12 cellular contexts compared by ENCODE assay signal in the genomic region with DNA sequence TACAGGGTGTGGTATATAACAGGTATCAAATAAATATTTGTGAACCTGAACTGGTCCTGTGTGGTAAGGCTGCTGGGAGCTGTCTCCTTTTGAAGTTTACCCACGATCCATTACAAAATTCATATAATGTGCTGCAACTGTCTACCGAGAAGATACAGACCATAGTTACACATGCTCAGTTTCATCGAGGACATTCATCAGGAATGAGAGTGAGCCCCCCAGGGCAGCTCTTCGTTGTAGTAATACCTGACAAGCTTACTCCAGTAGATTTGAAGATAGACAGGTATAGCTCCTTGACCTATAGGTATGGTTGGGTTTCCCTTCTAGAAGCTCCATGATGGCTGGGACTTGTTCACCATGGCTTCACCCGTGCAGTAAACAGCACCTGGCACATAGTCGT. TPM values are rescaled to one million over a fixed set of nuclear protein-coding genes. Genes with fewer than 3 reads are reported as not detected.
DNase-seq lines count a peak whose midpoint lies in the region; ATAC-seq and TF ChIP-seq lines count a peak whose summit lies in the region.
"Had no signal": no experiment of that assay in that cellular context is flagged by ENCODE, and none has a peak within 500 bp of the region (broad histone marks: within the 10 kb centered on the region; RNA-seq: fewer than 3 reads in every experiment).

No MANE protein-coding gene starts in this region.

- H3K27ac ChIP-seq in esophagus squamous epithelium: peak overlapping the region in 3 of 4 donors; percentile 61 to 86 (median 69)

- 87 to 93% methylated on average over 5 to 6 of the region's 6 CpGs for WGBS in esophagus squamous epithelium, 2 donors

- peak overlapping the region; percentile 51 for H3K4me3 Mint-ChIP-seq in activated CD4-positive, alpha-beta T cell treated with anti-CD3 and anti-CD28 coated beads for 36 hours
- H3K4me3 Mint-ChIP-seq in T-cell: peak overlapping the region; percentile 4 to 68 (median 50)
- peak overlapping the region; percentile 43 to 68 for H3K4me3 Mint-ChIP-seq in stimulated activated naive B cell treated with anti-CD40 and anti-IgM and Interleukin-4, amounts not matched to agents 10 μg/mL and 1 μg/mL and 100 μg/mL, for 72 hours
- H3K4me3 Mint-ChIP-seq: WTC11 had no signal

- intact Hi-C loops in activated CD4-positive, alpha-beta T cell treated with anti-CD3 and anti-CD28 coated beads for 36 hours (cut with DNase I, micrococcal nuclease): loop anchor here (1.0 to 10.0 kb wide), 9 partner anchors 13 to 1049 kb away; a partner anchor contains a TSS
- intact Hi-C loops in esophagus squamous epithelium (cut with DNase I): no loop called here

- POLR2A ChIA-PET in activated CD4-positive, alpha-beta T cell treated with anti-CD3 and anti-CD28 coated beads for 36 hours (lab: Charles Lee): interaction anchor here (1.4 kb wide), 1 partner anchor 10 kb away, joined by 17 read pairs; no protein-coding TSS in a partner anchor
- POLR2A ChIA-PET in T-cell (lab: Charles Lee): interaction anchor here in 1 of 2 donors (0.5 to 0.7 kb wide), 3 partner anchors 9 to 177 kb away, joined by 3 read pairs; a partner anchor contains a TSS

- CTCF ChIA-PET in activated CD4-positive, alpha-beta T cell treated with anti-CD3 and anti-CD28 coated beads for 36 hours (lab: Charles Lee): interaction anchor here (1.2 to 1.4 kb wide), 3 partner anchors 8 to 210 kb away, joined by 3 read pairs; no protein-coding TSS in a partner anchor
- CTCF ChIA-PET in T-cell (lab: Charles Lee): interaction anchor here (0.6 to 1.3 kb wide), 2 partner anchors 26 to 586 kb away, joined by 3 to 4 read pairs; a partner anchor contains a TSS

- no peak for ATAC-seq in activated CD4-positive, alpha-beta T cell treated with anti-CD3 and anti-CD28 coated beads for 36 hours
- ATAC-seq in T-cell (replicated peaks in 1 of 4) (no peak), HG03139 (IDR thresholded peaks at IDR 0.05; ENCODE audit: unreplicated experiment) (no peak), GM18873 (IDR thresholded peaks at IDR 0.05; ENCODE audit: low FRiP score, unreplicated experiment) (no peak)
- no peak for ATAC-seq in stimulated activated naive B cell treated with anti-CD40 and anti-IgM and Interleukin-4, amounts not matched to agents 10 μg/mL and 1 μg/mL and 100 μg/mL, for 72 hours (replicated peaks)
- ATAC-seq: SK-N-SH treated with all-trans-retinoic acid at 6 μM for 48 hours had no signal

- DNase-seq in activated CD4-positive, alpha-beta T cell treated with anti-CD3 and anti-CD28 coated beads for 36 hours: no peak
- DNase-seq in activated CD4-positive, alpha-beta T cell treated with anti-CD3 and anti-CD28 coated beads for 1 hour: no peak
- DNase-seq in T-cell: no peak
- no peak for DNase-seq in esophagus squamous epithelium (lab: John Stamatoyannopoulos, UW)
- DNase-seq in stimulated activated naive B cell treated with anti-CD40 and anti-IgM and Interleukin-4, amounts not matched to agents 10 μg/mL and 1 μg/mL and 100 μg/mL, for 72 hours: no peak
- no peak for DNase-seq in GM13976 (ENCODE audit: low spot score)
- DNase-seq: DMS 273 treated with DMSO at 0.1 percent for 48 hours, foreskin fibroblast had no signal

- no peaks in the 10 kb centered on the region for H3K27me3 ChIP-seq in esophagus squamous epithelium

- H3K4me3 ChIP-seq in esophagus squamous epithelium: no peak overlapping the region

- H3K4me1 ChIP-seq in esophagus squamous epithelium: peaks cover 0 to 33% (median 4%) of the 10 kb centered on the region in 3 donors

- no peaks in the 10 kb centered on the region for H3K9me3 ChIP-seq in esophagus squamous epithelium

- peak overlapping the region; percentile 89 for H3K27ac Mint-ChIP-seq in activated CD4-positive, alpha-beta T cell treated with anti-CD3 and anti-CD28 coated beads for 36 hours
- peak overlapping the region; percentile 85 to 89 for H3K27ac Mint-ChIP-seq in T-cell
- peak overlapping the region; percentile 77 for H3K27ac Mint-ChIP-seq in stimulated activated naive B cell treated with anti-CD40 and anti-IgM and Interleukin-4, amounts not matched to agents 10 μg/mL and 1 μg/mL and 100 μg/mL, for 72 hours

- no peak for TF ChIP-seq CTCF in esophagus squamous epithelium (IDR thresholded peaks at IDR 0.05)
- TF ChIP-seq CTCF in GM13976 (IDR thresholded peaks at IDR 0.05; ENCODE audit: borderline replicate concordance, control extremely low read depth, extremely low read depth, insufficient read depth, missing control alignments): no peak

- H3K27me3 Mint-ChIP-seq in activated CD4-positive, alpha-beta T cell treated with anti-CD3 and anti-CD28 coated beads for 36 hours: peaks cover 8% of the 10 kb centered on the region
- no peaks in the 10 kb centered on the region for H3K27me3 Mint-ChIP-seq in T-cell
- no peaks in the 10 kb centered on the region for H3K27me3 Mint-ChIP-seq in stimulated activated naive B cell treated with anti-CD40 and anti-IgM and Interleukin-4, amounts not matched to agents 10 μg/mL and 1 μg/mL and 100 μg/mL, for 72 hours

- peaks cover 41% of the 10 kb centered on the region for H3K4me1 Mint-ChIP-seq in activated CD4-positive, alpha-beta T cell treated with anti-CD3 and anti-CD28 coated beads for 36 hours
- H3K4me1 Mint-ChIP-seq in T-cell: peaks cover 41 to 54% (median 49%) of the 10 kb centered on the region in 3 donors
- H3K4me1 Mint-ChIP-seq in stimulated activated naive B cell treated with anti-CD40 and anti-IgM and Interleukin-4, amounts not matched to agents 10 μg/mL and 1 μg/mL and 100 μg/mL, for 72 hours: peaks cover 26 to 42% of the 10 kb centered on the region in 2 donors

- H3K36me3 Mint-ChIP-seq in activated CD4-positive, alpha-beta T cell treated with anti-CD3 and anti-CD28 coated beads for 36 hours (ENCODE audit: low read depth): peaks cover 44% of the 10 kb centered on the region
- peaks cover 50% of the 10 kb centered on the region for H3K36me3 Mint-ChIP-seq in T-cell
- H3K36me3 Mint-ChIP-seq in stimulated activated naive B cell treated with anti-CD40 and anti-IgM and Interleukin-4, amounts not matched to agents 10 μg/mL and 1 μg/mL and 100 μg/mL, for 72 hours: peaks cover 13 to 24% of the 10 kb centered on the region in 2 donors
- H3K36me3 Mint-ChIP-seq: WTC11 had no signal

- in situ Hi-C loops in GM13976 (cut with MboI; ENCODE audit: low sequenced_read_pairs, unreplicated experiment): no loop called here

- peaks cover 0 to 12% (median 0%) of the 10 kb centered on the region in 3 donors for H3K36me3 ChIP-seq in esophagus squamous epithelium

- no peaks in the 10 kb centered on the region for H3K9me3 Mint-ChIP-seq in activated CD4-positive, alpha-beta T cell treated with anti-CD3 and anti-CD28 coated beads for 36 hours (ENCODE audit: low read depth)
- no peaks in the 10 kb centered on the region for H3K9me3 Mint-ChIP-seq in T-cell
- H3K9me3 Mint-ChIP-seq in stimulated activated naive B cell treated with anti-CD40 and anti-IgM and Interleukin-4, amounts not matched to agents 10 μg/mL and 1 μg/mL and 100 μg/mL, for 72 hours: peaks cover 1 to 3% of the 10 kb centered on the region in 2 donors
- H3K9me3 Mint-ChIP-seq: WTC11 had no signal

- no peak for TF ChIP-seq POLR2A in esophagus squamous epithelium (IDR thresholded peaks at IDR 0.05)

RNA-seq across cellular contexts. Expression of a gene that starts 25.7 kb away (rescaled TPM):
- total RNA-seq in activated CD4-positive, alpha-beta T cell treated with anti-CD3 and anti-CD28 coated beads for 36 hours: 1 to 10 TPM; 3.9 to 5.2 TPM
- 1 to 10 TPM; 6.4 to 10.0 (median 8.1) TPM for total RNA-seq in T-cell
- 1 to 10 TPM in 2 of 4 donors, under 1 TPM in 2; 0.27 to 4.1 (median 1.2) TPM for total RNA-seq in esophagus squamous epithelium
